ENCODE assay signal across 21 cellular contexts in the genomic region with DNA sequence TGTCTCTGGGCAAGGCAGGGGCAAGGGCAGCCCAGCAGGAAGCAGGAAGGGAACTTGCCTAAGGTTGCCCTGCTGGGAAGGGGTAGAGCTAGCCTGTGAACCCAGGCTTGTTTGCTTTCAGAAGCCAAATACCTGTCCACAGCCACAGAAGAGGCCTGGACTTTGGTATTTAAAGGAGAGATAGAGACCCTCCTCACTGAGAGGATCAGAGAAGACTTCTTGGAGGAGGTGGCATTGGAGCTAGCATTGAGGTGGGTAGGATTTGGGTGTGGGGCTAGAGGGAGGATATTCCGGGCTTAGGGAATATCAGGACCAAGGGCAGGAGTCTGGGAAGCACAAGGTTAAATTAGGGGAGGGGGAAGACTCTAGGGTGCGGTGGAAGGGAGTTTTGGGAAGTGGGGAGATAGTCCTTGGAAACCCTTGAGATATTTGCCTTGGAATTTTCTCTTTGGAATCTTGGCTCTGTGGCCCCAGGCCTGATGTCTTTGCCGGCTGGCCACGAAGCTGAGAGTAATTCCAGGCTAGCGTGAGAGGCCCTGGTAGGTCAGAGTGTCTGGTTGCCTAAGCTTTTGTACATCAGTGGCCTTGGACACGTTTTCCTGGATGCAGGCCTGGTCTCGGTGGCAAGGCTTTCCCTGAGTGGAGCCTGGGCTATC. TPM values are rescaled to one million over a fixed set of nuclear protein-coding genes. Genes with fewer than 3 reads are reported as not detected.
DNase-seq lines count a peak whose midpoint lies in the region; ATAC-seq and TF ChIP-seq lines count a peak whose summit lies in the region.
"Had no signal": no experiment of that assay in that cellular context is flagged by ENCODE, and none has a peak within 500 bp of the region (broad histone marks: within the 10 kb centered on the region; RNA-seq: fewer than 3 reads in every experiment).

No MANE protein-coding gene starts in this region.

- no peak for DNase-seq in CD8-positive, alpha-beta memory T cell
- DNase-seq in IMR-90 = no peak
- peak; percentile 56 for DNase-seq in endodermal cell
- no peak for DNase-seq in nephron progenitor cell
- DNase-seq in SW480 (ENCODE audit: low spot score) = no peak
- DNase-seq in NCI-H2196 (lab: John Stamatoyannopoulos, UW; ENCODE audit: unreplicated experiment) = no peak
- no peak for DNase-seq in NCI-H1694 treated with DMSO at 0.1 percent for 48 hours (lab: John Stamatoyannopoulos, UW)
- DNase-seq: DMS79 treated with DMSO at 0.1 percent for 48 hours, Kasumi-1, MG63, NCI-H1092, NCI-H1436 treated with DMSO at 0.1 percent for 48 hours, NCI-H2029 treated with DMSO at 0.1 percent for 48 hours, NCI-H2171, SHP77 treated with DMSO at 0.1 percent for 48 hours had no signal

- peaks cover 0 to 8% (median 4%) of the 10 kb centered on the region in 3 donors for H3K36me3 Mint-ChIP-seq in CD8-positive, alpha-beta memory T cell
- H3K36me3 Mint-ChIP-seq in endodermal cell (ENCODE audit: low read depth) = no peaks in the 10 kb centered on the region
- peaks cover 4% of the 10 kb centered on the region for H3K36me3 Mint-ChIP-seq in nephron progenitor cell (ENCODE audit: low read depth)

- H4K91ac ChIP-seq in IMR-90 (ENCODE audit: insufficient read depth, low read depth, low read length) = no peak overlapping the region

- no peak overlapping the region for H2BK5ac ChIP-seq in IMR-90 (ENCODE audit: low read depth, low read length, poor library complexity, severe bottlenecking)

- dilution Hi-C loops in IMR-90 (cut with HindIII; ENCODE audit: low sequenced_read_pairs, unreplicated experiment) = no loop called here

- H3K4me3 ChIP-seq in CD8-positive, alpha-beta memory T cell (ENCODE audit: low read length) = no peak overlapping the region
- H3K4me3 ChIP-seq in IMR-90 (ENCODE audit: insufficient read depth, low read depth, low read length) (no peak overlapping the region), endodermal cell (ENCODE audit: low read length) (no peak overlapping the region)
- H3K4me3 ChIP-seq: BLaER1 treated with 17β-estradiol and CSF1 and Interleukin-3, amounts not matched to agents 10 nM and 100 nM; HAP-1; MG63 had no signal

- no peak overlapping the region for H2BK120ac ChIP-seq in IMR-90 (ENCODE audit: low read depth, low read length)

- H3K9me1 ChIP-seq in IMR-90 (ENCODE audit: insufficient read depth, low read length) = 0 out of 2 replicates have a peak, but pooled peaks cover 4% of the 10 kb centered on the region

- peaks cover 0 to 4% (median 0%) of the 10 kb centered on the region in 3 donors for H3K4me1 Mint-ChIP-seq in CD8-positive, alpha-beta memory T cell
- peaks cover 48% of the 10 kb centered on the region for H3K4me1 Mint-ChIP-seq in endodermal cell
- peaks cover 79% of the 10 kb centered on the region for H3K4me1 Mint-ChIP-seq in nephron progenitor cell

- H3K56ac ChIP-seq in IMR-90 (ENCODE audit: extremely low read depth, insufficient read depth, low read length) = no peak overlapping the region

- no peak overlapping the region for H4K8ac ChIP-seq in IMR-90 (ENCODE audit: low read depth in 2 of 2, low read length in 2 of 2)

- no peak overlapping the region for H2BK15ac ChIP-seq in IMR-90 (ENCODE audit: low read depth, low read length)

- H3K14ac ChIP-seq in IMR-90 (replicated peaks; ENCODE audit: low read depth, low read length) = no peak overlapping the region

- H4K20me1 ChIP-seq in IMR-90 (ENCODE audit: insufficient read depth, low read length) = no peaks in the 10 kb centered on the region
- H4K20me1 ChIP-seq: BLaER1 treated with 17β-estradiol and CSF1 and Interleukin-3, amounts not matched to agents 10 nM and 100 nM had no signal

- CTCF ChIA-PET in CD8-positive, alpha-beta memory T cell (lab: Charles Lee) = no interaction called here
- CTCF ChIA-PET in IMR-90 (lab: Yijun Ruan, JAX) = no interaction called here

- no peak overlapping the region for H2BK20ac ChIP-seq in IMR-90 (ENCODE audit: low read depth, low read length)

- peak overlapping the region; percentile 6 for H3K27ac ChIP-seq in CD8-positive, alpha-beta memory T cell (ENCODE audit: low read depth, low read length)
- H3K27ac ChIP-seq in IMR-90 (ENCODE audit: insufficient read depth, low read length) (no peak overlapping the region), endodermal cell (ENCODE audit: low read depth, low read length) (no peak overlapping the region)
- H3K27ac ChIP-seq: BLaER1 treated with 17β-estradiol and CSF1 and Interleukin-3, amounts not matched to agents 10 nM and 100 nM; HL-60 had no signal

- H3K18ac ChIP-seq in IMR-90 (ENCODE audit: low read depth, low read length) = no peak overlapping the region

- no peak for TF ChIP-seq POLR2A in IMR-90 (IDR thresholded peaks at IDR 0.05; ENCODE audit: low read depth, low read length)

- H2AFZ ChIP-seq in IMR-90 (replicated peaks; ENCODE audit: low read length, poor library complexity) = no peak overlapping the region

- no peak for TF ChIP-seq CTCF in IMR-90 (conservative IDR thresholded peaks at IDR 0.05; ENCODE audit: low read depth, low read length)
- TF ChIP-seq CTCF in endodermal cell (conservative IDR thresholded peaks at IDR 0.05) = no peak
- no peak for TF ChIP-seq CTCF in nephron progenitor cell (IDR thresholded peaks at IDR 0.05)

- no peak for ATAC-seq in IMR-90 (ENCODE audit: low read depth)
- ATAC-seq in HG03378 (IDR thresholded peaks at IDR 0.05; ENCODE audit: unreplicated experiment) = no peak
- ATAC-seq: SK-N-SH treated with all-trans-retinoic acid at 6 μM for 48 hours had no signal

- H2AK5ac ChIP-seq in IMR-90 (ENCODE audit: low read depth, low read length) = no peak overlapping the region

- peak overlapping the region in 1 of 8 donors; percentile 56 for H3K27ac Mint-ChIP-seq in CD8-positive, alpha-beta memory T cell
- H3K27ac Mint-ChIP-seq in endodermal cell (no peak overlapping the region), nephron progenitor cell (no peak overlapping the region)

- peaks cover 28 to 53% of the 10 kb centered on the region in 2 donors for H3K27me3 Mint-ChIP-seq in CD8-positive, alpha-beta memory T cell
- peaks cover 5% of the 10 kb centered on the region for H3K27me3 Mint-ChIP-seq in endodermal cell (ENCODE audit: insufficient read depth)
- peaks cover 49% of the 10 kb centered on the region for H3K27me3 Mint-ChIP-seq in nephron progenitor cell (ENCODE audit: low read depth, poor library complexity)

- no peak overlapping the region for H3K4ac ChIP-seq in IMR-90 (ENCODE audit: low read depth, low read length)

- no peaks in the 10 kb centered on the region for H3K4me1 ChIP-seq in CD8-positive, alpha-beta memory T cell (ENCODE audit: insufficient read depth, low read length)
- peaks cover 3% of the 10 kb centered on the region for H3K4me1 ChIP-seq in IMR-90 (ENCODE audit: control insufficient read depth, insufficient read depth, low read length)
- peaks cover 7% of the 10 kb centered on the region for H3K4me1 ChIP-seq in endodermal cell (ENCODE audit: control insufficient read depth, insufficient read depth, low read length)

- no peak for TF ChIP-seq RAD21 in IMR-90 (IDR thresholded peaks at IDR 0.05; ENCODE audit: low read length)

- no TSS peak for BruUV-seq in IMR-90 (replicated peaks; lab: Mats Ljungman, UMichigan)

- no peak overlapping the region for H3K23ac ChIP-seq in IMR-90 (ENCODE audit: low read depth, low read length)

- H3K9me3 ChIP-seq in CD8-positive, alpha-beta memory T cell (ENCODE audit: low read length) = no peaks in the 10 kb centered on the region
- H3K9me3 ChIP-seq in IMR-90 (ENCODE audit: control insufficient read depth, insufficient read depth, low read length) = no peaks in the 10 kb centered on the region
- H3K9me3 ChIP-seq in endodermal cell (ENCODE audit: control insufficient read depth, low read length) = no peaks in the 10 kb centered on the region
- H3K9me3 ChIP-seq: BLaER1 treated with 17β-estradiol and CSF1 and Interleukin-3, amounts not matched to agents 10 nM and 100 nM; HAP-1; MG63 had no signal

- no peaks in the 10 kb centered on the region for H3K79me1 ChIP-seq in IMR-90 (ENCODE audit: low read depth in 1 of 2, low read length in 2 of 2)

- H3K9ac ChIP-seq in IMR-90 (ENCODE audit: low read depth, low read length) (no peak overlapping the region), endodermal cell (ENCODE audit: extremely low read depth, low read length, poor library complexity, severe bottlenecking) (no peak overlapping the region)
- H3K9ac ChIP-seq: BLaER1 treated with 17β-estradiol and CSF1 and Interleukin-3, amounts not matched to agents 10 nM and 100 nM had no signal

- peaks cover 4% of the 10 kb centered on the region for H3K27me3 ChIP-seq in CD8-positive, alpha-beta memory T cell (ENCODE audit: insufficient read depth, low read length, poor library complexity, severe bottlenecking)
- H3K27me3 ChIP-seq in IMR-90 (ENCODE audit: control insufficient read depth, insufficient read depth, low read length) (no peaks in the 10 kb centered on the region; the same call in 1 of the 2 replicates), endodermal cell (ENCODE audit: control insufficient read depth, insufficient read depth, low read length, poor library complexity, severe bottlenecking) (peaks cover 9% of the 10 kb centered on the region)
- H3K27me3 ChIP-seq: MG63 had no signal

- H3K9me3 Mint-ChIP-seq in CD8-positive, alpha-beta memory T cell = no peaks in the 10 kb centered on the region
- H3K9me3 Mint-ChIP-seq in endodermal cell (no peaks in the 10 kb centered on the region), nephron progenitor cell (no peaks in the 10 kb centered on the region)

- H3K4me3 Mint-ChIP-seq in CD8-positive, alpha-beta memory T cell = peak overlapping the region in 1 of 7 donors; percentile 49
- H3K4me3 Mint-ChIP-seq in endodermal cell = no peak overlapping the region
- peak overlapping the region; percentile 19 for H3K4me3 Mint-ChIP-seq in nephron progenitor cell

- H3K4me2 ChIP-seq in IMR-90 (ENCODE audit: low read depth, low read length) = no peak overlapping the region

- 81% methylated on average over 6 of the region's 7 CpGs; no CpG with 5 or more reads in 1 of the 2 experiments for WGBS in IMR-90 (ENCODE audit: extremely low coverage in 2 of 2, insufficient read length in 1 of 2), 2 experiments
- WGBS in endodermal cell (ENCODE audit: insufficient coverage in 1 of 2, insufficient read length in 1 of 2), 2 experiments = 88 to 89% methylated on average over 4 to 7 of the region's 7 CpGs

- H4K5ac ChIP-seq in IMR-90 (ENCODE audit: low read depth, low read length) = no peak overlapping the region

- POLR2A ChIA-PET in CD8-positive, alpha-beta memory T cell (lab: Charles Lee) = no interaction called here
- POLR2A ChIA-PET in IMR-90 (lab: Charles Lee; ENCODE audit: unreplicated experiment) = no interaction called here

- in situ Hi-C loops in IMR-90 (cut with MboI; ENCODE audit: low sequenced_read_pairs) = no loop called here

- intact Hi-C loops in IMR-90 (cut with micrococcal nuclease) = no loop called here

- H2AK9ac ChIP-seq in IMR-90 (replicated peaks; ENCODE audit: low read depth, low read length, poor library complexity) = peak overlapping the region; percentile 17

- H3K36me3 ChIP-seq in CD8-positive, alpha-beta memory T cell (ENCODE audit: insufficient read depth, low read length) = no peaks in the 10 kb centered on the region
- no peaks in the 10 kb centered on the region for H3K36me3 ChIP-seq in IMR-90 (ENCODE audit: control insufficient read depth, insufficient read depth, low read length)
- H3K36me3 ChIP-seq in endodermal cell (ENCODE audit: control insufficient read depth, insufficient read depth, low read length) = no peaks in the 10 kb centered on the region
- H3K36me3 ChIP-seq: BLaER1 treated with 17β-estradiol and CSF1 and Interleukin-3, amounts not matched to agents 10 nM and 100 nM; HAP-1; MG63 had no signal

RNA-seq across cellular contexts. Expression of a gene that starts 13.1 kb away (rescaled TPM):
- total RNA-seq in CD8-positive, alpha-beta memory T cell = 1 to 10 TPM; 5.3 to 6.4 TPM
- 0.09 TPM for polyA plus RNA-seq in CD8-positive, alpha-beta memory T cell
- total RNA-seq in IMR-90 (2012; rRNA removed) = 3.3 and 4.3 TPM in 2 replicates
- 12.7 and 13.2 TPM in 2 replicates for polyA plus RNA-seq in IMR-90 (2012; rRNA removed)
- polyA plus RNA-seq in IMR-90 (2012; cell fraction: cytosol; rRNA removed) = 9.5 TPM in 2 replicates
- polyA plus RNA-seq in IMR-90 (2012; cell fraction: nucleus; rRNA removed; ENCODE audit: low replicate concordance) = 17.9 and 24.9 TPM in 2 replicates
- total RNA-seq in endodermal cell = 10 to 100 TPM; 51.1 to 83.0 TPM
- polyA plus RNA-seq in endodermal cell (2013, experiment 1 of 2) = 28.1 TPM
- 38.7 TPM for polyA plus RNA-seq in endodermal cell (2013, experiment 2 of 2)
- polyA plus RNA-seq: IgD-negative memory B cell had no signal
